In genomic region chr5:103120607-103121200, GRCh38 we compare ENCODE assay signal across 8 cellular contexts.
DNase-seq lines count a peak whose midpoint lies in the region; ATAC-seq and TF ChIP-seq lines count a peak whose summit lies in the region.

No MANE protein-coding gene starts in this region.

- peak; percentile 53 for DNase-seq in EH (ENCODE audit: low read depth)
- peak; percentile 16 for DNase-seq in fibroblast of pulmonary artery (ENCODE audit: low read depth)
- DNase-seq in effector CD4-positive, alpha-beta T cell: no peak
- DNase-seq in HuH-7.5 (ENCODE audit: low spot score): no peak

- peak; percentile 2 for ATAC-seq in HG02885 (IDR thresholded peaks at IDR 0.05; ENCODE audit: poor library complexity, unreplicated experiment)
- ATAC-seq in HG03342 (IDR thresholded peaks at IDR 0.05; ENCODE audit: unreplicated experiment): no peak

- H3K4me1 ChIP-seq in neutrophil (ENCODE audit: control insufficient read depth in 1 of 2, insufficient read depth in 1 of 2, low read depth in 1 of 2, low read length in 1 of 2): peaks cover 36 to 39% of the 10 kb centered on the region in 2 experiments

- H3K4me3 ChIP-seq in fibroblast of pulmonary artery (replicated peaks; ENCODE audit: low read depth, low read length) (peak overlapping the region; percentile 86), neutrophil (ENCODE audit: low read depth in 1 of 2, low read length in 1 of 2) (peak overlapping the region; percentile 69 to 83)

- peak overlapping the region; percentile 94 for H3K27ac ChIP-seq in VCaP
- peak overlapping the region; percentile 96 for H3K27ac ChIP-seq in neutrophil

- TF ChIP-seq CTCF in VCaP (conservative IDR thresholded peaks at IDR 0.05): no peak
- TF ChIP-seq CTCF in fibroblast of pulmonary artery (IDR thresholded peaks at IDR 0.05; ENCODE audit: low read length, missing control alignments): no peak
- TF ChIP-seq CTCF in neutrophil (IDR thresholded peaks at IDR 0.05): no peak

- no peaks in the 10 kb centered on the region for H3K9me3 ChIP-seq in neutrophil

- peaks cover 8% of the 10 kb centered on the region for H3K36me3 ChIP-seq in neutrophil

- no peaks in the 10 kb centered on the region for H3K27me3 ChIP-seq in neutrophil

Comparison
In these comparisons a context has a peak if more than half of its experiments do, and no peak if none do; other contexts are left out.
1. DNase-seq: peak in EH (single experiment) and fibroblast of pulmonary artery (single experiment); none in effector CD4-positive, alpha-beta T cell (single experiment) and HuH-7.5 (single experiment).